1 cellular context compared by ENCODE assay signal in genomic region chr2:159290289-159290907, GRCh38.
TF ChIP-seq lines count a peak whose summit lies in the region.

No MANE protein-coding gene starts in this region.

TF ChIP-seq in K562, 482 proteins besides CTCF, POLR2A, EP300 and RAD21 (continued from another document and continues in another):
- 0 out of 4 replicates have a peak, but pooled peaks of 1 of the 2 experiments have one; percentile 15 for TF ChIP-seq RCOR1 (IDR thresholded peaks at IDR 0.05; ENCODE audit: borderline replicate concordance in 1 of 2, low read depth in 2 of 2, low read length in 2 of 2)
- no peak for TF ChIP-seq MAFG (tag; conservative IDR thresholded peaks at IDR 0.05)
- no peak for TF ChIP-seq NELFE (IDR thresholded peaks at IDR 0.05; ENCODE audit: insufficient read depth, insufficient read length)
- TF ChIP-seq NFIC (IDR thresholded peaks at IDR 0.05): peak; percentile 96
- TF ChIP-seq, protein P1, sequence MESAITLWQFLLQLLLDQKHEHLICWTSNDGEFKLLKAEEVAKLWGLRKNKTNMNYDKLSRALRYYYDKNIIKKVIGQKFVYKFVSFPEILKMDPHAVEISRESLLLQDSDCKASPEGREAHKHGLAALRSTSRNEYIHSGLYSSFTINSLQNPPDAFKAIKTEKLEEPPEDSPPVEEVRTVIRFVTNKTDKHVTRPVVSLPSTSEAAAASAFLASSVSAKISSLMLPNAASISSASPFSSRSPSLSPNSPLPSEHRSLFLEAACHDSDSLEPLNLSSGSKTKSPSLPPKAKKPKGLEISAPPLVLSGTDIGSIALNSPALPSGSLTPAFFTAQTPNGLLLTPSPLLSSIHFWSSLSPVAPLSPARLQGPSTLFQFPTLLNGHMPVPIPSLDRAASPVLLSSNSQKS (CRISPR knock-in tag; IDR thresholded peaks at IDR 0.05): no peak
- TF ChIP-seq FOXA3 (CRISPR knock-in tag; conservative IDR thresholded peaks at IDR 0.05 in 1 of 2, IDR thresholded peaks at IDR 0.05 in 1 of 2): 0 out of 4 replicates have a peak, but pooled peaks of 1 of the 2 experiments have one; percentile 5
- TF ChIP-seq NR3C1 (CRISPR knock-in tag; IDR thresholded peaks at IDR 0.05): no peak
- TF ChIP-seq ELF1 (tag; IDR thresholded peaks at IDR 0.05): no peak
- TF ChIP-seq ZNF583 (CRISPR knock-in tag; IDR thresholded peaks at IDR 0.05): no peak
- peak; percentile 72; the same call in 1 of the 2 replicates for TF ChIP-seq GATAD2B (IDR thresholded peaks at IDR 0.05; ENCODE audit: borderline replicate concordance)
- no peak for TF ChIP-seq CHCHD3 (CRISPR knock-in tag; IDR thresholded peaks at IDR 0.05)
- TF ChIP-seq, protein P2, sequence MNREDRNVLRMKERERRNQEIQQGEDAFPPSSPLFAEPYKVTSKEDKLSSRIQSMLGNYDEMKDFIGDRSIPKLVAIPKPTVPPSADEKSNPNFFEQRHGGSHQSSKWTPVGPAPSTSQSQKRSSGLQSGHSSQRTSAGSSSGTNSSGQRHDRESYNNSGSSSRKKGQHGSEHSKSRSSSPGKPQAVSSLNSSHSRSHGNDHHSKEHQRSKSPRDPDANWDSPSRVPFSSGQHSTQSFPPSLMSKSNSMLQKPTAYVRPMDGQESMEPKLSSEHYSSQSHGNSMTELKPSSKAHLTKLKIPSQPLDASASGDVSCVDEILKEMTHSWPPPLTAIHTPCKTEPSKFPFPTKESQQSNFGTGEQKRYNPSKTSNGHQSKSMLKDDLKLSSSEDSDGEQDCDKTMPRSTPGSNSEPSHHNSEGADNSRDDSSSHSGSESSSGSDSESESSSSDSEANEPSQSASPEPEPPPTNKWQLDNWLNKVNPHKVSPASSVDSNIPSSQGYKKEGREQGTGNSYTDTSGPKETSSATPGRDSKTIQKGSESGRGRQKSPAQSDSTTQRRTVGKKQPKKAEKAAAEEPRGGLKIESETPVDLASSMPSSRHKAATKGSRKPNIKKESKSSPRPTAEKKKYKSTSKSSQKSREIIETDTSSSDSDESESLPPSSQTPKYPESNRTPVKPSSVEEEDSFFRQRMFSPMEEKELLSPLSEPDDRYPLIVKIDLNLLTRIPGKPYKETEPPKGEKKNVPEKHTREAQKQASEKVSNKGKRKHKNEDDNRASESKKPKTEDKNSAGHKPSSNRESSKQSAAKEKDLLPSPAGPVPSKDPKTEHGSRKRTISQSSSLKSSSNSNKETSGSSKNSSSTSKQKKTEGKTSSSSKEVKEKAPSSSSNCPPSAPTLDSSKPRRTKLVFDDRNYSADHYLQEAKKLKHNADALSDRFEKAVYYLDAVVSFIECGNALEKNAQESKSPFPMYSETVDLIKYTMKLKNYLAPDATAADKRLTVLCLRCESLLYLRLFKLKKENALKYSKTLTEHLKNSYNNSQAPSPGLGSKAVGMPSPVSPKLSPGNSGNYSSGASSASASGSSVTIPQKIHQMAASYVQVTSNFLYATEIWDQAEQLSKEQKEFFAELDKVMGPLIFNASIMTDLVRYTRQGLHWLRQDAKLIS (CRISPR knock-in tag; IDR thresholded peaks at IDR 0.05): no peak
- TF ChIP-seq CEBPG (CRISPR knock-in tag; IDR thresholded peaks at IDR 0.05): 0 out of 2 replicates have a peak, but pooled peaks have one; percentile 10
- TF ChIP-seq CEBPG (tag; conservative IDR thresholded peaks at IDR 0.05 in 1 of 2, IDR thresholded peaks at IDR 0.05 in 1 of 2): peak; percentile 65 to 77
- TF ChIP-seq USF1 (CRISPR knock-in tag; IDR thresholded peaks at IDR 0.05): no peak
- TF ChIP-seq, protein P3, sequence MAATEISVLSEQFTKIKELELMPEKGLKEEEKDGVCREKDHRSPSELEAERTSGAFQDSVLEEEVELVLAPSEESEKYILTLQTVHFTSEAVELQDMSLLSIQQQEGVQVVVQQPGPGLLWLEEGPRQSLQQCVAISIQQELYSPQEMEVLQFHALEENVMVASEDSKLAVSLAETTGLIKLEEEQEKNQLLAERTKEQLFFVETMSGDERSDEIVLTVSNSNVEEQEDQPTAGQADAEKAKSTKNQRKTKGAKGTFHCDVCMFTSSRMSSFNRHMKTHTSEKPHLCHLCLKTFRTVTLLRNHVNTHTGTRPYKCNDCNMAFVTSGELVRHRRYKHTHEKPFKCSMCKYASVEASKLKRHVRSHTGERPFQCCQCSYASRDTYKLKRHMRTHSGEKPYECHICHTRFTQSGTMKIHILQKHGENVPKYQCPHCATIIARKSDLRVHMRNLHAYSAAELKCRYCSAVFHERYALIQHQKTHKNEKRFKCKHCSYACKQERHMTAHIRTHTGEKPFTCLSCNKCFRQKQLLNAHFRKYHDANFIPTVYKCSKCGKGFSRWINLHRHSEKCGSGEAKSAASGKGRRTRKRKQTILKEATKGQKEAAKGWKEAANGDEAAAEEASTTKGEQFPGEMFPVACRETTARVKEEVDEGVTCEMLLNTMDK (IDR thresholded peaks at IDR 0.05; ENCODE audit: borderline replicate concordance, insufficient read depth, low read depth, low read length, poor library complexity, severe bottlenecking): no peak
- no peak for TF ChIP-seq C11orf30 (IDR thresholded peaks at IDR 0.05; ENCODE audit: low read depth)
- TF ChIP-seq ZBTB9 (CRISPR knock-in tag; IDR thresholded peaks at IDR 0.05): no peak
- TF ChIP-seq BRD9 (IDR thresholded peaks at IDR 0.05; ENCODE audit: low read depth, partially characterized antibody): no peak
- TF ChIP-seq, protein P4, sequence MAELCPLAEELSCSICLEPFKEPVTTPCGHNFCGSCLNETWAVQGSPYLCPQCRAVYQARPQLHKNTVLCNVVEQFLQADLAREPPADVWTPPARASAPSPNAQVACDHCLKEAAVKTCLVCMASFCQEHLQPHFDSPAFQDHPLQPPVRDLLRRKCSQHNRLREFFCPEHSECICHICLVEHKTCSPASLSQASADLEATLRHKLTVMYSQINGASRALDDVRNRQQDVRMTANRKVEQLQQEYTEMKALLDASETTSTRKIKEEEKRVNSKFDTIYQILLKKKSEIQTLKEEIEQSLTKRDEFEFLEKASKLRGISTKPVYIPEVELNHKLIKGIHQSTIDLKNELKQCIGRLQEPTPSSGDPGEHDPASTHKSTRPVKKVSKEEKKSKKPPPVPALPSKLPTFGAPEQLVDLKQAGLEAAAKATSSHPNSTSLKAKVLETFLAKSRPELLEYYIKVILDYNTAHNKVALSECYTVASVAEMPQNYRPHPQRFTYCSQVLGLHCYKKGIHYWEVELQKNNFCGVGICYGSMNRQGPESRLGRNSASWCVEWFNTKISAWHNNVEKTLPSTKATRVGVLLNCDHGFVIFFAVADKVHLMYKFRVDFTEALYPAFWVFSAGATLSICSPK (IDR thresholded peaks at IDR 0.05; ENCODE audit: borderline replicate concordance): no peak
- peak; percentile 47; the same call in 1 of the 2 replicates for TF ChIP-seq SMARCC2 (IDR thresholded peaks at IDR 0.05; ENCODE audit: low read depth)
- TF ChIP-seq, protein P5, sequence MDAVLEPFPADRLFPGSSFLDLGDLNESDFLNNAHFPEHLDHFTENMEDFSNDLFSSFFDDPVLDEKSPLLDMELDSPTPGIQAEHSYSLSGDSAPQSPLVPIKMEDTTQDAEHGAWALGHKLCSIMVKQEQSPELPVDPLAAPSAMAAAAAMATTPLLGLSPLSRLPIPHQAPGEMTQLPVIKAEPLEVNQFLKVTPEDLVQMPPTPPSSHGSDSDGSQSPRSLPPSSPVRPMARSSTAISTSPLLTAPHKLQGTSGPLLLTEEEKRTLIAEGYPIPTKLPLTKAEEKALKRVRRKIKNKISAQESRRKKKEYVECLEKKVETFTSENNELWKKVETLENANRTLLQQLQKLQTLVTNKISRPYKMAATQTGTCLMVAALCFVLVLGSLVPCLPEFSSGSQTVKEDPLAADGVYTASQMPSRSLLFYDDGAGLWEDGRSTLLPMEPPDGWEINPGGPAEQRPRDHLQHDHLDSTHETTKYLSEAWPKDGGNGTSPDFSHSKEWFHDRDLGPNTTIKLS (IDR thresholded peaks at IDR 0.05; ENCODE audit: borderline replicate concordance, low read depth): no peak
- no peak for TF ChIP-seq ZNF217 (CRISPR knock-in tag; IDR thresholded peaks at IDR 0.05)
- 0 out of 2 replicates have a peak, but pooled peaks have one; percentile 19 for TF ChIP-seq GABPA (tag; conservative IDR thresholded peaks at IDR 0.05; ENCODE audit: low read depth)
- TF ChIP-seq NONO (IDR thresholded peaks at IDR 0.05; ENCODE audit: low read depth in 2 of 2, low read length in 1 of 2): no peak
- no peak for TF ChIP-seq NCOA1 (IDR thresholded peaks at IDR 0.05; ENCODE audit: low read depth)
- no peak for TF ChIP-seq ZNF592 (IDR thresholded peaks at IDR 0.05)
- no peak for TF ChIP-seq SREBF2 (CRISPR knock-in tag; IDR thresholded peaks at IDR 0.05)
- TF ChIP-seq CHAMP1 (IDR thresholded peaks at IDR 0.05): no peak
- TF ChIP-seq, protein P6, sequence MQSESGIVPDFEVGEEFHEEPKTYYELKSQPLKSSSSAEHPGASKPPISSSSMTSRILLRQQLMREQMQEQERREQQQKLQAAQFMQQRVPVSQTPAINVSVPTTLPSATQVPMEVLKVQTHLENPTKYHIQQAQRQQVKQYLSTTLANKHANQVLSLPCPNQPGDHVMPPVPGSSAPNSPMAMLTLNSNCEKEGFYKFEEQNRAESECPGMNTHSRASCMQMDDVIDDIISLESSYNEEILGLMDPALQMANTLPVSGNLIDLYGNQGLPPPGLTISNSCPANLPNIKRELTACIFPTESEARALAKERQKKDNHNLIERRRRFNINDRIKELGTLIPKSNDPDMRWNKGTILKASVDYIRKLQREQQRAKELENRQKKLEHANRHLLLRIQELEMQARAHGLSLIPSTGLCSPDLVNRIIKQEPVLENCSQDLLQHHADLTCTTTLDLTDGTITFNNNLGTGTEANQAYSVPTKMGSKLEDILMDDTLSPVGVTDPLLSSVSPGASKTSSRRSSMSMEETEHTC (IDR thresholded peaks at IDR 0.05): no peak
- peak; percentile 63; the same call in 1 of the 2 replicates for TF ChIP-seq ATF7 (IDR thresholded peaks at IDR 0.05)
- TF ChIP-seq, protein P7, sequence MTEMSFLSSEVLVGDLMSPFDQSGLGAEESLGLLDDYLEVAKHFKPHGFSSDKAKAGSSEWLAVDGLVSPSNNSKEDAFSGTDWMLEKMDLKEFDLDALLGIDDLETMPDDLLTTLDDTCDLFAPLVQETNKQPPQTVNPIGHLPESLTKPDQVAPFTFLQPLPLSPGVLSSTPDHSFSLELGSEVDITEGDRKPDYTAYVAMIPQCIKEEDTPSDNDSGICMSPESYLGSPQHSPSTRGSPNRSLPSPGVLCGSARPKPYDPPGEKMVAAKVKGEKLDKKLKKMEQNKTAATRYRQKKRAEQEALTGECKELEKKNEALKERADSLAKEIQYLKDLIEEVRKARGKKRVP (CRISPR knock-in tag; IDR thresholded peaks at IDR 0.05): 0 out of 2 replicates have a peak, but pooled peaks have one; percentile 9
- TF ChIP-seq FOSL1 (tag; conservative IDR thresholded peaks at IDR 0.05): no peak; the same call in 1 of the 2 replicates
- TF ChIP-seq SMAD1 (IDR thresholded peaks at IDR 0.05; ENCODE audit: low read depth, low read length, partially characterized antibody): peak; percentile 64
